Comparison of ENCODE assay signal across 15 cellular contexts in the genomic region with DNA sequence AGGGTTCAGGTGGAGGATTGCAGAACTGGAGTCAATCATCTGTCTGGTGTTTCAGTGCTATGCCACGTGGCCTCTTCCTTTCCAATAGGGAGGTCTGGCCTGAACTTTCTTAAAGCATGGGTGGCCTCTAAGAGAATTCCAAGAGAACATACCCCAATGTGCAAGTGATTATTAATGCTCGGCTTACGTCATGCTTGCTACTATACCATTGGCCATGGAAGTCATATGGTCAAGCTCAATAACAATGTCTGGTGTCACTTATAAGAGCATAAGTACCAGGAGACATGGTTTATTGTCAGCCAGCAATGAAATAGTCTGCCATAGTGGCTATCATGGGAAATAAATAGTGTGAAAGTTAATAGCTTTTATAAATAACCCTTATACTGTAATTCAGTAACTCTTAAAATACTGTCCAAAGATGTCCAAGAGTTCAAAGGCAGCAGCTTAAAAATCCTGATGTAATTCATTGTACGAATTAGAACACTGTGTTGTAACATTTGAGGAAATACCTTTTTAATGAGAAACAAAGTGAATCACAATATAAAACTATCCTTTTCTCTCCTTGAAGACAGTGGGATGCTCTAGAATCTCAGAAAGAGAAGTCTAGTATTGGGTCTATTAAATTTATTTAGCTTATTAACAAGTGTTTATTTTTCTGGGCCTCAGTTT.
"Had no signal": no experiment of that assay in that cellular context is flagged by ENCODE, and none has a peak within 500 bp of the region (broad histone marks: within the 10 kb centered on the region; RNA-seq: fewer than 3 reads in every experiment).

No MANE protein-coding gene starts in this region.

- H3K27ac ChIP-seq: adrenal gland, body of pancreas, ovary, sigmoid colon, testis had no signal

- DNase-seq: activated CD4-positive, alpha-beta T cell treated with anti-CD3 and anti-CD28 coated beads, Interleukin-2, amount 10 ng/mL, durations not matched to agents 7 days and 5 days; activated CD4-positive, CD25-positive, alpha-beta regulatory T cell; activated CD8-positive, alpha-beta memory T cell treated with anti-CD3 and anti-CD28 coated beads for 24 hours; activated naive CD4-positive, alpha-beta T cell treated with anti-CD3 and anti-CD28 coated beads, Interleukin-2, amount 10 ng/mL, durations not matched to agents 7 days and 5 days; activated T-cell treated with anti-CD3 and anti-CD28 coated beads for 4 hours; adrenal gland; body of pancreas; endodermal cell; kidney glomerular epithelial cell; ovary; sigmoid colon; stimulated activated CD4-positive, alpha-beta T cell treated with anti-CD3 and anti-CD28 coated beads, Interleukin-2, amount 100 ng/mL, for 48 hours; stimulated activated naive CD8-positive, alpha-beta T cell treated with anti-CD3 and anti-CD28 coated beads, Interleukin-15, amount 100 ng/mL, for 72 hours; T-helper 2 cell; testis had no signal

- H3K36me3 ChIP-seq: adrenal gland, ovary, sigmoid colon had no signal

- H3K4me1 ChIP-seq: adrenal gland, body of pancreas, sigmoid colon, testis had no signal

- H3K4me3 ChIP-seq: adrenal gland, body of pancreas, ovary, sigmoid colon, testis had no signal

- H3K9me3 ChIP-seq: adrenal gland, body of pancreas, ovary, sigmoid colon, testis had no signal
